1 cellular context compared by ENCODE assay signal in genomic region chr15:45586990-45587860, GRCh38.
TF ChIP-seq lines count a peak whose summit lies in the region.

A gene with protein sequence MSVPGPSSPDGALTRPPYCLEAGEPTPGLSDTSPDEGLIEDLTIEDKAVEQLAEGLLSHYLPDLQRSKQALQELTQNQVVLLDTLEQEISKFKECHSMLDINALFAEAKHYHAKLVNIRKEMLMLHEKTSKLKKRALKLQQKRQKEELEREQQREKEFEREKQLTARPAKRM (plus strand): TSS chr15:45587379. CDS start chr15:45587444, 65 bp downstream.

TF ChIP-seq in HepG2, 621 proteins besides CTCF, POLR2A, EP300 and RAD21 (continued from another document and continues in another):
- TF ChIP-seq CEBPZ (IDR thresholded peaks at IDR 0.05; ENCODE audit: low read length) (no peak), MXD1 (CRISPR knock-in tag; IDR thresholded peaks at IDR 0.05) (no peak; the same call in 1 of the 2 replicates), NKX3-1 (CRISPR knock-in tag; IDR thresholded peaks at IDR 0.05) (no peak), MED13 (CRISPR knock-in tag; IDR thresholded peaks at IDR 0.05) (no peak), ZNF839 (CRISPR knock-in tag; IDR thresholded peaks at IDR 0.05; ENCODE audit: borderline replicate concordance) (peak; percentile 80; the same call in 1 of the 2 replicates), ARHGAP35 (CRISPR knock-in tag; IDR thresholded peaks at IDR 0.05; ENCODE audit: borderline replicate concordance) (no peak; the same call in 1 of the 2 replicates), ZKSCAN8 (CRISPR knock-in tag; IDR thresholded peaks at IDR 0.05; ENCODE audit: borderline replicate concordance) (peak; percentile 47; the same call in 1 of the 2 replicates), HNRNPLL (IDR thresholded peaks at IDR 0.05; ENCODE audit: low read depth, low read length, poor library complexity, severe bottlenecking) (peak; percentile 90), GMEB2 (CRISPR knock-in tag; IDR thresholded peaks at IDR 0.05; ENCODE audit: low read depth) (no peak; the same call in 1 of the 2 replicates), MYNN (CRISPR knock-in tag; IDR thresholded peaks at IDR 0.05; ENCODE audit: low read depth) (no peak), ZNF292 (CRISPR knock-in tag; IDR thresholded peaks at IDR 0.05; ENCODE audit: borderline replicate concordance, low read depth) (peak; percentile 74), PRDM10 (CRISPR knock-in tag; IDR thresholded peaks at IDR 0.05; ENCODE audit: low read depth) (peak; percentile 47; the same call in 1 of the 2 replicates), ZFP90 (CRISPR knock-in tag; IDR thresholded peaks at IDR 0.05; ENCODE audit: borderline replicate concordance) (peak; percentile 88; the same call in 1 of the 2 replicates), DMAP1 (CRISPR knock-in tag; IDR thresholded peaks at IDR 0.05) (peak; percentile 97), HNF4A (CRISPR knock-in tag; IDR thresholded peaks at IDR 0.05) (peak; percentile 26; the same call in 1 of the 2 replicates), ZNF878 (CRISPR knock-in tag; IDR thresholded peaks at IDR 0.05) (peak; percentile 82; the same call in 1 of the 2 replicates), GTF2F1 (IDR thresholded peaks at IDR 0.05; ENCODE audit: low read length) (no peak; the same call in 1 of the 2 replicates), SOX6 (IDR thresholded peaks at IDR 0.05) (no peak), SOX6 (CRISPR knock-in tag; IDR thresholded peaks at IDR 0.05) (peak; percentile 74), ZNF570 (CRISPR knock-in tag; IDR thresholded peaks at IDR 0.05; ENCODE audit: borderline replicate concordance) (0 out of 2 replicates have a peak, but pooled peaks have one; percentile 53), ISX (CRISPR knock-in tag; conservative IDR thresholded peaks at IDR 0.05) (no peak), FOSL2 (CRISPR knock-in tag; IDR thresholded peaks at IDR 0.05) (peak; percentile 74), ZZZ3 (CRISPR knock-in tag; IDR thresholded peaks at IDR 0.05; ENCODE audit: borderline replicate concordance) (peak; percentile 95; the same call in 1 of the 2 replicates), ZBTB42 (CRISPR knock-in tag; IDR thresholded peaks at IDR 0.05) (no peak), ZSCAN9 (CRISPR knock-in tag; IDR thresholded peaks at IDR 0.05; ENCODE audit: borderline replicate concordance) (no peak; the same call in 1 of the 2 replicates), ZNF382 (CRISPR knock-in tag; IDR thresholded peaks at IDR 0.05; ENCODE audit: borderline replicate concordance) (no peak), KMT2B (CRISPR knock-in tag; IDR thresholded peaks at IDR 0.05) (peak; percentile 99), NFIC (IDR thresholded peaks at IDR 0.05; ENCODE audit: low read length) (0 out of 2 replicates have a peak, but pooled peaks have one; percentile 44), EED (CRISPR knock-in tag; IDR thresholded peaks at IDR 0.05) (no peak), RBFOX2 (IDR thresholded peaks at IDR 0.05; ENCODE audit: low read depth, low read length) (peak; percentile 98), ZNF792 (CRISPR knock-in tag; IDR thresholded peaks at IDR 0.05) (peak; percentile 70; the same call in 1 of the 2 replicates), MBNL3 (CRISPR knock-in tag; conservative IDR thresholded peaks at IDR 0.05) (no peak), HHEX (CRISPR knock-in tag; IDR thresholded peaks at IDR 0.05) (no peak), NFKB2 (CRISPR knock-in tag; IDR thresholded peaks at IDR 0.05; ENCODE audit: borderline replicate concordance) (peak; percentile 91), FOSL1 (CRISPR knock-in tag; IDR thresholded peaks at IDR 0.05; ENCODE audit: borderline replicate concordance) (no peak), ETV5 (CRISPR knock-in tag; IDR thresholded peaks at IDR 0.05; ENCODE audit: borderline replicate concordance) (peak; percentile 72), SIX4 (CRISPR knock-in tag; IDR thresholded peaks at IDR 0.05) (no peak; the same call in 1 of the 2 replicates), RELA (CRISPR knock-in tag; IDR thresholded peaks at IDR 0.05) (no peak), RORA (CRISPR knock-in tag; IDR thresholded peaks at IDR 0.05) (no peak), ZNF891 (CRISPR knock-in tag; IDR thresholded peaks at IDR 0.05) (peak; percentile 97; the same call in 1 of the 2 replicates), TBX3 (IDR thresholded peaks at IDR 0.05; ENCODE audit: borderline replicate concordance) (peak; percentile 45; the same call in 1 of the 2 replicates), FOXM1 (CRISPR knock-in tag; IDR thresholded peaks at IDR 0.05) (no peak)
- TF ChIP-seq, protein P1, sequence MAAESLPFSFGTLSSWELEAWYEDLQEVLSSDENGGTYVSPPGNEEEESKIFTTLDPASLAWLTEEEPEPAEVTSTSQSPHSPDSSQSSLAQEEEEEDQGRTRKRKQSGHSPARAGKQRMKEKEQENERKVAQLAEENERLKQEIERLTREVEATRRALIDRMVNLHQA (CRISPR knock-in tag; IDR thresholded peaks at IDR 0.05), result no peak
- TF ChIP-seq, protein P2, sequence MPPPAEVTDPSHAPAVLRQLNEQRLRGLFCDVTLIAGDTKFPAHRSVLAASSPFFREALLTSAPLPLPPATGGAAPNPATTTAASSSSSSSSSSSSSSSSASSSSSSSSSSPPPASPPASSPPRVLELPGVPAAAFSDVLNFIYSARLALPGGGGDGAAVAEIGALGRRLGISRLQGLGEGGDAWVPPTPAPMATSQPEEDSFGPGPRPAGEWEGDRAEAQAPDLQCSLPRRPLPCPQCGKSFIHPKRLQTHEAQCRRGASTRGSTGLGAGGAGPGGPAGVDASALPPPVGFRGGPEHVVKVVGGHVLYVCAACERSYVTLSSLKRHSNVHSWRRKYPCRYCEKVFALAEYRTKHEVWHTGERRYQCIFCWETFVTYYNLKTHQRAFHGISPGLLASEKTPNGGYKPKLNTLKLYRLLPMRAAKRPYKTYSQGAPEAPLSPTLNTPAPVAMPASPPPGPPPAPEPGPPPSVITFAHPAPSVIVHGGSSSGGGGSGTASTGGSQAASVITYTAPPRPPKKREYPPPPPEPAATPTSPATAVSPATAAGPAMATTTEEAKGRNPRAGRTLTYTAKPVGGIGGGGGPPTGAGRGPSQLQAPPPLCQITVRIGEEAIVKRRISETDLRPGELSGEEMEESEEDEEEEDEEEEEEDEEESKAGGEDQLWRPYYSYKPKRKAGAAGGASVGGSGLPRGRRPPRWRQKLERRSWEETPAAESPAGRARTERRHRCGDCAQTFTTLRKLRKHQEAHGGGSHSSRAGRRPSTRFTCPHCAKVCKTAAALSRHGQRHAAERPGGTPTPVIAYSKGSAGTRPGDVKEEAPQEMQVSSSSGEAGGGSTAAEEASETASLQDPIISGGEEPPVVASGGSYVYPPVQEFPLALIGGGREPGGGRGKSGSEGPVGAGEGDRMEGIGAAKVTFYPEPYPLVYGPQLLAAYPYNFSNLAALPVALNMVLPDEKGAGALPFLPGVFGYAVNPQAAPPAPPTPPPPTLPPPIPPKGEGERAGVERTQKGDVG (CRISPR knock-in tag; IDR thresholded peaks at IDR 0.05; ENCODE audit: borderline replicate concordance), result peak; percentile 56; the same call in 1 of the 2 replicates
- TF ChIP-seq, protein P3, sequence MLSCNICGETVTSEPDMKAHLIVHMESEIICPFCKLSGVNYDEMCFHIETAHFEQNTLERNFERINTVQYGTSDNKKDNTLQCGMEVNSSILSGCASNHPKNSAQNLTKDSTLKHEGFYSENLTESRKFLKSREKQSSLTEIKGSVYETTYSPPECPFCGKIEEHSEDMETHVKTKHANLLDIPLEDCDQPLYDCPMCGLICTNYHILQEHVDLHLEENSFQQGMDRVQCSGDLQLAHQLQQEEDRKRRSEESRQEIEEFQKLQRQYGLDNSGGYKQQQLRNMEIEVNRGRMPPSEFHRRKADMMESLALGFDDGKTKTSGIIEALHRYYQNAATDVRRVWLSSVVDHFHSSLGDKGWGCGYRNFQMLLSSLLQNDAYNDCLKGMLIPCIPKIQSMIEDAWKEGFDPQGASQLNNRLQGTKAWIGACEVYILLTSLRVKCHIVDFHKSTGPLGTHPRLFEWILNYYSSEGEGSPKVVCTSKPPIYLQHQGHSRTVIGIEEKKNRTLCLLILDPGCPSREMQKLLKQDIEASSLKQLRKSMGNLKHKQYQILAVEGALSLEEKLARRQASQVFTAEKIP (CRISPR knock-in tag; IDR thresholded peaks at IDR 0.05; ENCODE audit: borderline replicate concordance), result no peak
- TF ChIP-seq, protein P4, sequence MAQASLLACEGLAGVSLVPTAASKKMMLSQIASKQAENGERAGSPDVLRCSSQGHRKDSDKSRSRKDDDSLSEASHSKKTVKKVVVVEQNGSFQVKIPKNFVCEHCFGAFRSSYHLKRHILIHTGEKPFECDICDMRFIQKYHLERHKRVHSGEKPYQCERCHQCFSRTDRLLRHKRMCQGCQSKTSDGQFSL (CRISPR knock-in tag; IDR thresholded peaks at IDR 0.05), result peak; percentile 55; the same call in 1 of the 2 replicates
- TF ChIP-seq, protein P5, sequence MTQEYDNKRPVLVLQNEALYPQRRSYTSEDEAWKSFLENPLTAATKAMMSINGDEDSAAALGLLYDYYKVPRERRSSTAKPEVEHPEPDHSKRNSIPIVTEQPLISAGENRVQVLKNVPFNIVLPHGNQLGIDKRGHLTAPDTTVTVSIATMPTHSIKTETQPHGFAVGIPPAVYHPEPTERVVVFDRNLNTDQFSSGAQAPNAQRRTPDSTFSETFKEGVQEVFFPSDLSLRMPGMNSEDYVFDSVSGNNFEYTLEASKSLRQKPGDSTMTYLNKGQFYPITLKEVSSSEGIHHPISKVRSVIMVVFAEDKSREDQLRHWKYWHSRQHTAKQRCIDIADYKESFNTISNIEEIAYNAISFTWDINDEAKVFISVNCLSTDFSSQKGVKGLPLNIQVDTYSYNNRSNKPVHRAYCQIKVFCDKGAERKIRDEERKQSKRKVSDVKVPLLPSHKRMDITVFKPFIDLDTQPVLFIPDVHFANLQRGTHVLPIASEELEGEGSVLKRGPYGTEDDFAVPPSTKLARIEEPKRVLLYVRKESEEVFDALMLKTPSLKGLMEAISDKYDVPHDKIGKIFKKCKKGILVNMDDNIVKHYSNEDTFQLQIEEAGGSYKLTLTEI (CRISPR knock-in tag; conservative IDR thresholded peaks at IDR 0.05), result no peak
